Comparison of ENCODE assay signal across 9 cellular contexts in genomic region chr14:35332517-35333346, GRCh38. TPM values are rescaled to one million over a fixed set of nuclear protein-coding genes. Genes with fewer than 3 reads are reported as not detected.
A peak's percentile ranks its signal among the peaks of the same experiment; 100 is the strongest.
DNase-seq lines count a peak whose midpoint lies in the region; ATAC-seq, FAIRE-seq and TF ChIP-seq lines count a peak whose summit lies in the region.
"Had no signal": no experiment of that assay in that cellular context is flagged by ENCODE, and none has a peak within 500 bp of the region (broad histone marks: within the 10 kb centered on the region; RNA-seq: fewer than 3 reads in every experiment).

No MANE protein-coding gene starts in this region.

- H3K4me2 ChIP-seq in GM23248 (ENCODE audit: unreplicated experiment) = no peak overlapping the region
- H3K4me2 ChIP-seq in trophoblast cell (ENCODE audit: low read length) = peak overlapping the region; percentile 20

- H3K9me3 ChIP-seq in GM23248 (ENCODE audit: low read depth) (no peaks in the 10 kb centered on the region), T-helper 17 cell (ENCODE audit: control insufficient read depth, low read length, poor library complexity, severe bottlenecking) (no peaks in the 10 kb centered on the region), trophoblast cell (ENCODE audit: insufficient read depth, low read depth, low read length) (no peaks in the 10 kb centered on the region)
- no peaks in the 10 kb centered on the region for H3K9me3 ChIP-seq in effector memory CD4-positive, alpha-beta T cell (ENCODE audit: control insufficient read depth, low read length)

- H3K36me3 ChIP-seq in GM23248 (ENCODE audit: low read depth) (no peaks in the 10 kb centered on the region), trophoblast cell (ENCODE audit: control insufficient read depth in 1 of 2, insufficient read depth in 2 of 2, low read length in 2 of 2) (no peaks in the 10 kb centered on the region)
- H3K36me3 ChIP-seq in effector memory CD4-positive, alpha-beta T cell (ENCODE audit: control insufficient read depth, insufficient read depth, low read length) = no peaks in the 10 kb centered on the region

- no peaks in the 10 kb centered on the region for H4K20me1 ChIP-seq in GM23248 (ENCODE audit: insufficient read depth)

- no peaks in the 10 kb centered on the region for H3K9me2 ChIP-seq in GM23248 (ENCODE audit: insufficient read depth)

- H2AK5ac ChIP-seq in trophoblast cell (ENCODE audit: low read length) = peak overlapping the region; percentile 96

- H3K4me3 ChIP-seq in GM23248 (no peak overlapping the region), trophoblast cell (ENCODE audit: low read depth, low read length) (no peak overlapping the region)
- no peak overlapping the region for H3K4me3 ChIP-seq in effector memory CD4-positive, alpha-beta T cell (ENCODE audit: insufficient read depth, low read depth, low read length, poor library complexity, severe bottlenecking)

- no peak overlapping the region for H3K23ac ChIP-seq in trophoblast cell (ENCODE audit: low read length)

- H4K8ac ChIP-seq in trophoblast cell (ENCODE audit: low read depth, low read length) = peak overlapping the region; percentile 86

- no peaks in the 10 kb centered on the region for H3K27me3 Mint-ChIP-seq in T-helper 17 cell

- H3K4me3 Mint-ChIP-seq in T-helper 17 cell = peak overlapping the region; percentile 47

- peak overlapping the region; percentile 97 for H3K18ac ChIP-seq in trophoblast cell (ENCODE audit: low read length)

- H3K27me3 ChIP-seq in GM23248 (replicated peaks; ENCODE audit: insufficient read depth) (no peaks in the 10 kb centered on the region), trophoblast cell (ENCODE audit: insufficient read depth, low read length) (no peaks in the 10 kb centered on the region)
- H3K27me3 ChIP-seq in effector memory CD4-positive, alpha-beta T cell (replicated peaks; ENCODE audit: control insufficient read depth, insufficient read depth, low read length, poor library complexity, severe bottlenecking) = no peaks in the 10 kb centered on the region

- peak overlapping the region; percentile 100 for H2BK120ac ChIP-seq in trophoblast cell (ENCODE audit: insufficient read depth, low read length, poor library complexity)

- H2AFZ ChIP-seq in GM23248 = 0 out of 2 replicates have a peak overlapping the region, but pooled peaks have one; percentile 39
- H2AFZ ChIP-seq in trophoblast cell (ENCODE audit: insufficient read depth, low read length, poor library complexity) = peak overlapping the region; percentile 73

- peak overlapping the region; percentile 87 for H3K27ac Mint-ChIP-seq in T-helper 17 cell

- peaks cover 43% of the 10 kb centered on the region for H3K79me1 ChIP-seq in trophoblast cell (ENCODE audit: low read length)

- no peak for FAIRE-seq in D721Med (lab: Jason Lieb, UNC)
- FAIRE-seq: GM18507 had no signal

- no peak overlapping the region for H3K9ac ChIP-seq in GM23248
- H3K9ac ChIP-seq in trophoblast cell (ENCODE audit: low read length) = no peak overlapping the region

- H4K91ac ChIP-seq in trophoblast cell (ENCODE audit: low read depth, low read length) = peak overlapping the region; percentile 99

- peak overlapping the region; percentile 97 for H2BK5ac ChIP-seq in trophoblast cell (ENCODE audit: low read depth, low read length, poor library complexity)

- peak overlapping the region; percentile 94 for H3K14ac ChIP-seq in trophoblast cell (ENCODE audit: low read length)

- H3K4me1 ChIP-seq in GM23248 (ENCODE audit: insufficient read depth) = no peaks in the 10 kb centered on the region
- peaks cover 20% of the 10 kb centered on the region for H3K4me1 ChIP-seq in effector memory CD4-positive, alpha-beta T cell (ENCODE audit: control insufficient read depth, insufficient read depth, low read length, poor library complexity, severe bottlenecking)
- peaks cover 45% of the 10 kb centered on the region in 2 experiments for H3K4me1 ChIP-seq in trophoblast cell (ENCODE audit: control insufficient read depth in 1 of 2, insufficient read depth in 2 of 2, low read length in 2 of 2)

- H3K4ac ChIP-seq in trophoblast cell (ENCODE audit: low read depth, low read length) = peak overlapping the region; percentile 74

- peak; percentile 52 for DNase-seq in GM23248
- no peak for DNase-seq in T-helper 17 cell
- DNase-seq in effector memory CD4-positive, alpha-beta T cell = peak in 1 of 3 donors; percentile 17
- peak; percentile 27 to 58 for DNase-seq in trophoblast cell
- DNase-seq in cerebellar nuclear complex (lab: John Stamatoyannopoulos, UW) = no peak
- no peak for DNase-seq in D721Med (ENCODE audit: insufficient read length, low spot score)
- no peak for DNase-seq in occipital lobe (lab: John Stamatoyannopoulos, UW)

- peaks cover 19% of the 10 kb centered on the region for H3K4me1 Mint-ChIP-seq in T-helper 17 cell

- peak; percentile 67 for ATAC-seq in T-helper 17 cell

- no peak for TF ChIP-seq CTCF in 22Rv1 (IDR thresholded peaks at IDR 0.05)
- TF ChIP-seq CTCF in D721Med (IDR thresholded peaks at IDR 0.05; ENCODE audit: insufficient read depth, missing control alignments) = no peak

- H3K79me2 ChIP-seq in GM23248 (ENCODE audit: insufficient read depth) = no peaks in the 10 kb centered on the region
- H3K79me2 ChIP-seq in trophoblast cell (ENCODE audit: control insufficient read depth, insufficient read depth, low read length, poor library complexity) = peaks cover 13% of the 10 kb centered on the region

- in situ Hi-C loops in GM23248 (cut with MboI) = no loop called here

- no peaks in the 10 kb centered on the region for H3F3A ChIP-seq in GM23248 (ENCODE audit: insufficient read depth)

- H2BK12ac ChIP-seq in trophoblast cell (ENCODE audit: low read length) = peak overlapping the region; percentile 97

- H4K12ac ChIP-seq in trophoblast cell (ENCODE audit: low read depth, low read length) = peak overlapping the region; percentile 87

- H3K36me3 Mint-ChIP-seq in T-helper 17 cell (ENCODE audit: low read depth) = no peaks in the 10 kb centered on the region

- peak overlapping the region; percentile 50 for H3K27ac ChIP-seq in 22Rv1
- no peak overlapping the region for H3K27ac ChIP-seq in GM23248
- H3K27ac ChIP-seq in effector memory CD4-positive, alpha-beta T cell (ENCODE audit: insufficient read depth, low read length, poor library complexity, severe bottlenecking) = peak overlapping the region; percentile 33
- peak overlapping the region; percentile 96 for H3K27ac ChIP-seq in trophoblast cell (ENCODE audit: low read depth, low read length)

- WGBS in GM23248 (ENCODE audit: low coverage in 1 of 2, low lambda C conversion rate in 2 of 2, missing lambda C conversion rate in 2 of 2), 2 experiments = 81 to 82% methylated on average over 12 of the region's 12 CpGs
- WGBS in trophoblast cell (ENCODE audit: extremely low coverage, insufficient coverage, insufficient read length) = no CpG with 5 or more reads among the region's 12 CpGs

RNA-seq across cellular contexts. Expression of gene PSMA6, which starts 40.5 kb away (rescaled TPM):
- 171 and 198 TPM in 2 replicates for total RNA-seq in GM23248 (2014; rRNA removed; shearing (Covaris generic))
- 225 and 227 TPM in 2 replicates for polyA plus RNA-seq in GM23248 (2016; fragmentation: Nextera tagmentation; extraction: Ambion mirVana)
- total RNA-seq in T-helper 17 cell (100 to 1,000 TPM; 115 to 117 TPM), occipital lobe (175 TPM)
- 454 and 493 TPM in 2 replicates for polyA plus RNA-seq in trophoblast cell (2013)

Comparison
In these comparisons a context has a peak if more than half of its experiments do, and no peak if none do; other contexts are left out.
1. DNase-seq: peak in GM23248 (single experiment) and trophoblast cell (2 of 2); none in T-helper 17 cell (0 of 3), cerebellar nuclear complex (0 of 2), D721Med (single experiment) and occipital lobe (single experiment).